In the genomic region with DNA sequence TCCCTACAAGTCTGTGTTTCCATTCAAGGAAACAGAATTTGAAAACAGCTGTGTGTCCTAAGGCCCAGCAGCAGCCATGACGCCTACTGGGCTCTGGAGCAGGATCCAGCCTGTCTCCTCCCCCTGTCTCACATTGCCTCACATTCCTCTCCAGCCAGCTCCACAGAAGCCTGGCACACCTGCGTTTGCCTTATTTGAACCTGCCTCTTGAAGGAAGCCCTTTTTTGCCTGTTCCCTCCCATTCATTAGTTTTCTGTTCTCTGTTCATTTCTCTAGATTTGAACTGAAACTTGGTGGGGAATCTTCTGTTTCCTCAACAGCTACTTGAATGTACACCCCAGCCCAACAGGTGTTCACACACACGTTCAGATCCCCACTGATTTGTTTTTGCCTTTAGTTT, we compare ENCODE assay signal across 14 cellular contexts.
DNase-seq lines count a peak whose midpoint lies in the region; ATAC-seq, FAIRE-seq and TF ChIP-seq lines count a peak whose summit lies in the region.
"Had no signal": no experiment of that assay in that cellular context is flagged by ENCODE, and none has a peak within 500 bp of the region (broad histone marks: within the 10 kb centered on the region; RNA-seq: fewer than 3 reads in every experiment).

No MANE protein-coding gene starts in this region.

- no peak for FAIRE-seq in GM12878 (lab: Jason Lieb, UNC)
- FAIRE-seq: A204.1, TTC549 had no signal

- CTCF ChIA-PET in GM12878 (lab: Yijun Ruan, JAX) (no interaction called here), PC-9 (lab: Charles Lee) (no interaction called here)

- H4K20me1 ChIP-seq in GM12878 (ENCODE audit: control insufficient read depth, insufficient read depth) = no peaks in the 10 kb centered on the region
- H4K20me1 ChIP-seq in PC-9 (ENCODE audit: insufficient read depth) = no peaks in the 10 kb centered on the region

- no peak for TF ChIP-seq RAD21 in GM12878 (IDR thresholded peaks at IDR 0.05; ENCODE audit: insufficient read depth, low read depth, low read length)

- no peak for TF ChIP-seq EP300 in GM12878 (IDR thresholded peaks at IDR 0.05; ENCODE audit: borderline replicate concordance in 1 of 2, control insufficient read depth in 1 of 2, low read depth in 2 of 2, low read length in 2 of 2)

- H3K36me3 ChIP-seq in GM12878 (ENCODE audit: control insufficient read depth in 2 of 2, insufficient read depth in 2 of 2, low read length in 1 of 2) = no peaks in the 10 kb centered on the region
- no peaks in the 10 kb centered on the region for H3K36me3 ChIP-seq in PC-9 (ENCODE audit: low read depth)

- no TSS peak for BruUV-seq in GM12878 (replicated peaks; lab: Mats Ljungman, UMichigan)
- no TSS peak for BruUV-seq in PC-9 (replicated peaks; lab: Mats Ljungman, UMichigan)

- no peaks in the 10 kb centered on the region for H3F3A ChIP-seq in PC-9 (ENCODE audit: insufficient read depth, low read depth)

- H2AFZ ChIP-seq in GM12878 (ENCODE audit: control insufficient read depth, low read depth, low read length) = no peak overlapping the region
- H2AFZ ChIP-seq in PC-9 = no peak overlapping the region

- intact Hi-C loops in GM12878 (cut with micrococcal nuclease; ENCODE audit: unreplicated experiment) (no loop called here), PC-9 (cut with micrococcal nuclease; ENCODE audit: unreplicated experiment) (no loop called here)

- H3K79me2 ChIP-seq in GM12878 (ENCODE audit: control insufficient read depth, insufficient read depth, low read length) = no peaks in the 10 kb centered on the region
- no peaks in the 10 kb centered on the region for H3K79me2 ChIP-seq in PC-9 (ENCODE audit: low read depth)

- no peak overlapping the region for H3K27ac ChIP-seq in GM12878 (ENCODE audit: control insufficient read depth, insufficient read depth)
- no peak overlapping the region for H3K27ac ChIP-seq in PC-9

- SMC1A ChIA-PET in GM12878 (lab: Charles Lee; ENCODE audit: uncharacterized antibody, unreplicated experiment) = no interaction called here

- in situ Hi-C loops in GM12878 (cut with MboI) = no loop called here

- H3K4me2 ChIP-seq in GM12878 (ENCODE audit: control insufficient read depth, insufficient read depth) (peak overlapping the region; percentile 9; the same call in 1 of the 2 replicates), PC-9 (no peak overlapping the region)

- POLR2A ChIA-PET in GM12878 (lab: Charles Lee) (no interaction called here), PC-9 (lab: Charles Lee; ENCODE audit: unreplicated experiment) (no interaction called here)

- no peaks in the 10 kb centered on the region for H3K9me3 ChIP-seq in GM12878 (replicated peaks; ENCODE audit: control insufficient read depth, insufficient read depth, low read length)
- H3K9me3 ChIP-seq in PC-9 (ENCODE audit: insufficient read depth, low read depth) = no peaks in the 10 kb centered on the region

- RAD21 ChIA-PET in GM12878 (lab: Charles Lee; ENCODE audit: unreplicated experiment) = no interaction called here

- ATAC-seq in GM19397 (IDR thresholded peaks at IDR 0.05; ENCODE audit: unreplicated experiment) = peak; percentile 49
- peak; percentile 60 for ATAC-seq in HG02840 (IDR thresholded peaks at IDR 0.05; ENCODE audit: low FRiP score, unreplicated experiment)
- ATAC-seq in GM12878 = no peak

- TF ChIP-seq POLR2A in GM12878 (IDR thresholded peaks at IDR 0.05; ENCODE audit: low read depth, low read length) = no peak

- WGBS in GM12878 (ENCODE audit: insufficient coverage, insufficient replicate concordance, low lambda C conversion rate, missing lambda C conversion rate) = 10% methylated on average over 3 of the region's 3 CpGs

- H3K4me1 ChIP-seq in GM12878 (ENCODE audit: control insufficient read depth, insufficient read depth, low read length) = peaks cover 7% of the 10 kb centered on the region
- H3K4me1 ChIP-seq in PC-9 (replicated peaks; ENCODE audit: insufficient read depth) = no peaks in the 10 kb centered on the region

- TF ChIP-seq CTCF in GM12878 (IDR thresholded peaks at IDR 0.05 in 2 of 3, conservative IDR thresholded peaks at IDR 0.05 in 1 of 3; ENCODE audit: control insufficient read depth in 2 of 3, extremely low read depth in 1 of 3, insufficient read depth in 1 of 3, low read depth in 3 of 3, low read length in 3 of 3) (no peak), PC-9 (conservative IDR thresholded peaks at IDR 0.05) (no peak)

- no peaks in the 10 kb centered on the region for H3K9me2 ChIP-seq in PC-9 (ENCODE audit: insufficient read depth)

- H3K27me3 ChIP-seq in GM12878 (replicated peaks in 1 of 2; ENCODE audit: control insufficient read depth in 2 of 2, insufficient read depth in 2 of 2, low read length in 1 of 2) (no peaks in the 10 kb centered on the region), PC-9 (ENCODE audit: insufficient read depth, low read depth) (no peaks in the 10 kb centered on the region)

- H3K9ac ChIP-seq in GM12878 (ENCODE audit: control insufficient read depth, insufficient read depth, low read length) = no peak overlapping the region

- DNase-seq in ELF-1 (ENCODE audit: low read depth, low spot score) = peak; percentile 24
- DNase-seq in GM12878 (ENCODE audit: low read depth, low spot score) = no peak
- DNase-seq in HuH-7 (ENCODE audit: low spot score) = no peak
- no peak for DNase-seq in activated CD4-positive, alpha-beta T cell treated with anti-CD3 and anti-CD28 coated beads, Interleukin-2, amount 50 U/mL, for 1 hour
- DNase-seq in PC-9 = no peak
- no peak for DNase-seq in GM19238 (ENCODE audit: insufficient read length, low spot score)
- DNase-seq: CD4-positive, alpha-beta memory T cell; GF-D8; NCI-H1436 treated with DMSO at 0.1 percent for 48 hours; stimulated activated CD4-positive, alpha-beta T cell treated with anti-CD3 and anti-CD28 coated beads, Interleukin-15, amount 100 ng/mL, for 24 hours had no signal

- H3K4me3 ChIP-seq in GM12878 = no peak overlapping the region
- no peak overlapping the region for H3K4me3 ChIP-seq in PC-9

TF ChIP-seq in GM12878, 131 proteins besides CTCF, POLR2A, EP300 and RAD21:
- TF ChIP-seq CHD1 (IDR thresholded peaks at IDR 0.05; ENCODE audit: low read depth, low read length) = no peak
- TF ChIP-seq, protein P1, sequence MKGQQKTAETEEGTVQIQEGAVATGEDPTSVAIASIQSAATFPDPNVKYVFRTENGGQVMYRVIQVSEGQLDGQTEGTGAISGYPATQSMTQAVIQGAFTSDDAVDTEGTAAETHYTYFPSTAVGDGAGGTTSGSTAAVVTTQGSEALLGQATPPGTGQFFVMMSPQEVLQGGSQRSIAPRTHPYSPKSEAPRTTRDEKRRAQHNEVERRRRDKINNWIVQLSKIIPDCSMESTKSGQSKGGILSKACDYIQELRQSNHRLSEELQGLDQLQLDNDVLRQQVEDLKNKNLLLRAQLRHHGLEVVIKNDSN (IDR thresholded peaks at IDR 0.05; ENCODE audit: borderline replicate concordance, extremely low read length, insufficient read depth, low read depth, low read length) = no peak
- TF ChIP-seq WRNIP1 (IDR thresholded peaks at IDR 0.05; ENCODE audit: borderline replicate concordance, low read depth, low read length) = no peak
- TF ChIP-seq CHD2 (IDR thresholded peaks at IDR 0.05; ENCODE audit: borderline replicate concordance, low read depth, low read length) = no peak
- TF ChIP-seq, protein P2, sequence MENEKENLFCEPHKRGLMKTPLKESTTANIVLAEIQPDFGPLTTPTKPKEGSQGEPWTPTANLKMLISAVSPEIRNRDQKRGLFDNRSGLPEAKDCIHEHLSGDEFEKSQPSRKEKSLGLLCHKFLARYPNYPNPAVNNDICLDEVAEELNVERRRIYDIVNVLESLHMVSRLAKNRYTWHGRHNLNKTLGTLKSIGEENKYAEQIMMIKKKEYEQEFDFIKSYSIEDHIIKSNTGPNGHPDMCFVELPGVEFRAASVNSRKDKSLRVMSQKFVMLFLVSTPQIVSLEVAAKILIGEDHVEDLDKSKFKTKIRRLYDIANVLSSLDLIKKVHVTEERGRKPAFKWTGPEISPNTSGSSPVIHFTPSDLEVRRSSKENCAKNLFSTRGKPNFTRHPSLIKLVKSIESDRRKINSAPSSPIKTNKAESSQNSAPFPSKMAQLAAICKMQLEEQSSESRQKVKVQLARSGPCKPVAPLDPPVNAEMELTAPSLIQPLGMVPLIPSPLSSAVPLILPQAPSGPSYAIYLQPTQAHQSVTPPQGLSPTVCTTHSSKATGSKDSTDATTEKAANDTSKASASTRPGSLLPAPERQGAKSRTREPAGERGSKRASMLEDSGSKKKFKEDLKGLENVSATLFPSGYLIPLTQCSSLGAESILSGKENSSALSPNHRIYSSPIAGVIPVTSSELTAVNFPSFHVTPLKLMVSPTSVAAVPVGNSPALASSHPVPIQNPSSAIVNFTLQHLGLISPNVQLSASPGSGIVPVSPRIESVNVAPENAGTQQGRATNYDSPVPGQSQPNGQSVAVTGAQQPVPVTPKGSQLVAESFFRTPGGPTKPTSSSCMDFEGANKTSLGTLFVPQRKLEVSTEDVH (IDR thresholded peaks at IDR 0.05; ENCODE audit: low read depth, partially characterized antibody) = no peak
- TF ChIP-seq EED (IDR thresholded peaks at IDR 0.05; ENCODE audit: low read depth) = no peak
